In the genomic region with DNA sequence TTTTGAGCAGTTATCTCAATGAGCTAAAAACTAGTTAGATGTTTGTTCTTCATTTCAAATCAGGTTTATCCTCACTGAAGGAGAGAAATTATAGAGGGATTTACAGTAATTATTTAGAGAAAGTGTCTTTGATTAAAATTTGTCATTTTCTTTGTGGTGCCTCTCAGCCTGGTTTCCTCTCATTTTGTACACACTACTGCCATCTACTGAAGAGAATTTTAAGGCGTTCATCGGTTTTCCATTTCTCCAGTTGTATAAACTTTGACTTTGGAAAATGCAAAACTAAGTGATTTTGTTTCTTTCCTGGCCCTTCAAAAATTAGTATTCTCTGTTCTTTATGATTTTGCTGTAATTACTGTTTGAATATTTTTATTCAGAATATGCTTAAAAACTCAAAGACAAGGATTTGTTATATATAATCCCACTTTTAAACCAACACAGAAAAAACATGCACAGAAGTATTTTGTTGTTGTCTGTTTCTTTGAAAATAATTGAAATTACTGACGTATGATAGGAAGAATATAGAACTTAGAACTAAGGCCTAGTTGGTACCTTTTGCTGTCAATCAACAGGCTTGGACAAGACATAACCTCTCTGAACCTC, we compare ENCODE assay signal across 10 cellular contexts. TPM values are rescaled to one million over a fixed set of nuclear protein-coding genes. Genes with fewer than 3 reads are reported as not detected.
DNase-seq lines count a peak whose midpoint lies in the region; ATAC-seq, FAIRE-seq and TF ChIP-seq lines count a peak whose summit lies in the region.
"Had no signal": no experiment of that assay in that cellular context is flagged by ENCODE, and none has a peak within 500 bp of the region (broad histone marks: within the 10 kb centered on the region; RNA-seq: fewer than 3 reads in every experiment).

No MANE protein-coding gene starts in this region.

- no peak for FAIRE-seq in bronchial epithelial cell (lab: Jason Lieb, UNC)

- H3K4me3 ChIP-seq in bronchial epithelial cell (ENCODE audit: low read depth, low read length), result no peak overlapping the region

- no peak for ATAC-seq in GM18907 (IDR thresholded peaks at IDR 0.05; ENCODE audit: unreplicated experiment)

- TF ChIP-seq CTCF in bronchial epithelial cell (IDR thresholded peaks at IDR 0.05; ENCODE audit: insufficient read depth, low read length, severe bottlenecking), result peak; percentile 47
- peak; percentile 53 for TF ChIP-seq CTCF in mesothelial cell of epicardium (IDR thresholded peaks at IDR 0.05; ENCODE audit: unreplicated experiment)

- H3K27ac Mint-ChIP-seq in mesothelial cell of epicardium, result peak overlapping the region; percentile 17
- H3K27ac Mint-ChIP-seq: activated B cell treated with CpG ODN at 0.5 μM for 24 hours, B cell had no signal

- no peaks in the 10 kb centered on the region for H3K27me3 ChIP-seq in bronchial epithelial cell (ENCODE audit: control insufficient read depth, insufficient read depth, low read length)

- H3K36me3 Mint-ChIP-seq in mesothelial cell of epicardium, result peaks cover 6% of the 10 kb centered on the region

- no peaks in the 10 kb centered on the region for H3K9me3 Mint-ChIP-seq in mesothelial cell of epicardium

- H3K4me3 Mint-ChIP-seq in mesothelial cell of epicardium, result no peak overlapping the region
- H3K4me3 Mint-ChIP-seq: activated B cell treated with CpG ODN at 0.5 μM for 24 hours, B cell had no signal

- H3K27me3 Mint-ChIP-seq in mesothelial cell of epicardium (ENCODE audit: low read depth), result no peaks in the 10 kb centered on the region

- H3K4me1 Mint-ChIP-seq in mesothelial cell of epicardium, result peaks cover 19% of the 10 kb centered on the region
- H3K4me1 Mint-ChIP-seq: activated B cell treated with CpG ODN at 0.5 μM for 24 hours, B cell had no signal

- DNase-seq in DMS 273 (lab: John Stamatoyannopoulos, UW; ENCODE audit: unreplicated experiment), result peak; percentile 41
- DNase-seq in DMS 273 treated with DMSO at 0.1 percent for 48 hours (lab: John Stamatoyannopoulos, UW), result no peak
- DNase-seq in NCI-H1694 treated with DMSO at 0.1 percent for 48 hours (lab: John Stamatoyannopoulos, UW), result peak; percentile 45
- DNase-seq in bronchial epithelial cell (ENCODE audit: low read depth), result peak; percentile 47
- DNase-seq in mesothelial cell of epicardium (ENCODE audit: low spot score in 2 of 2, unreplicated experiment in 2 of 2), result no peak
- no peak for DNase-seq in islet precursor cell
- DNase-seq in stimulated activated CD4-positive, alpha-beta T cell treated with anti-CD3 and anti-CD28 coated beads, Interleukin-4, amount 100 ng/mL, for 1 hour, result no peak
- DNase-seq: activated B cell treated with CpG ODN at 0.5 μM for 24 hours had no signal

- no peaks in the 10 kb centered on the region for H3K36me3 ChIP-seq in bronchial epithelial cell (ENCODE audit: control insufficient read depth, insufficient read depth, low read length)

RNA-seq across cellular contexts. Expression of a gene that starts 34.4 kb away (rescaled TPM):
- total RNA-seq in bronchial epithelial cell (705 and 1,062 TPM in 2 replicates), mesothelial cell of epicardium (86.1 to 90.2 TPM (median 87.2 TPM) in 3 replicates)
- total RNA-seq: B cell had no signal

Comparison
In these comparisons a context has a peak if more than half of its experiments do, and no peak if none do; other contexts are left out.
1. DNase-seq: peak in DMS 273 (single experiment), NCI-H1694 treated with DMSO at 0.1 percent for 48 hours (single experiment) and bronchial epithelial cell (single experiment); none in DMS 273 treated with DMSO at 0.1 percent for 48 hours (single experiment), mesothelial cell of epicardium (0 of 2), islet precursor cell (single experiment) and stimulated activated CD4-positive, alpha-beta T cell treated with anti-CD3 and anti-CD28 coated beads, Interleukin-4, amount 100 ng/mL, for 1 hour (single experiment).